ENCODE assay signal across 21 cellular contexts in the genomic region with DNA sequence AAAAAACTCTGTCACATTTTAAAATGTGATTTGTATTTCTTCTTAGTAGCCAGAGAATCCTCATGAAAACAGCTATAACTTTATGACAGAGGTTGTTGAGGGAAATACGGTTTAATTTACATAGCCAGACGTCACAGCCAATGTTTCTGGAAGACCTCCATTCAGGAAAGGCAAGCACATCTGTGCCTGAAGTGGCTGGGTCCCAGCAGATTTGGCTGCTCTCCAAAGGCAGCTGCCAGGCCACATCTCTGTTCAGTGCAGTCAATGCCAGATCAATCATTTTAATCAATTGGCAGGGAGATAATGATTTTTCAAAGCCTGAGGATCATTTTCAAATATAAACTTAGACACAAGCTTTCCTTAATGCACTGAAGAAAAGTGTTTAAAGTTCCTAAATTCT.
A peak's percentile ranks its signal among the peaks of the same experiment; 100 is the strongest.
DNase-seq lines count a peak whose midpoint lies in the region; ATAC-seq, FAIRE-seq and TF ChIP-seq lines count a peak whose summit lies in the region.
"Had no signal": no experiment of that assay in that cellular context is flagged by ENCODE, and none has a peak within 500 bp of the region (broad histone marks: within the 10 kb centered on the region; RNA-seq: fewer than 3 reads in every experiment).

No MANE protein-coding gene starts in this region.

- TF ChIP-seq EP300 in H1 (IDR thresholded peaks at IDR 0.05; ENCODE audit: borderline replicate concordance in 1 of 2, low read depth in 2 of 2, low read length in 2 of 2), result no peak

- H2AK5ac ChIP-seq in H1 (ENCODE audit: low read depth, low read length), result no peak overlapping the region

- H3K23ac ChIP-seq in H1 (ENCODE audit: insufficient read length), result no peak overlapping the region

- no peak overlapping the region for H2BK12ac ChIP-seq in H1 (ENCODE audit: low read depth, low read length)

- ATAC-seq in stimulated activated naive CD8-positive, alpha-beta T cell treated with anti-CD3 and anti-CD28 coated beads, Interleukin-15, Interleukin-2, amounts not matched to agents 100 U/mL and 50 U/mL, for 24 hours, result no peak
- no peak for ATAC-seq in HG03139 (IDR thresholded peaks at IDR 0.05; ENCODE audit: unreplicated experiment)
- ATAC-seq: K562 had no signal

- H3K18ac ChIP-seq in H1 (ENCODE audit: extremely low read depth, low read length), result no peak overlapping the region

- H2BK120ac ChIP-seq in H1 (replicated peaks; ENCODE audit: low read depth, low read length), result no peak overlapping the region

- H2AFZ ChIP-seq in H1 (ENCODE audit: low read length), result no peak overlapping the region

- H4K20me1 ChIP-seq in H1 (replicated peaks in 1 of 2; ENCODE audit: control insufficient read depth in 1 of 2, insufficient read depth in 2 of 2, low read length in 2 of 2), result no peaks in the 10 kb centered on the region

- H4K8ac ChIP-seq in H1 (ENCODE audit: extremely low read depth, insufficient read depth, low read length), result no peak overlapping the region

- FAIRE-seq in H1 (lab: Jason Lieb, UNC), result peak; percentile 62
- FAIRE-seq: A204.1, D721Med, K562 had no signal

- intact Hi-C loops in posterior cingulate gyrus (cut with DNase I), result no loop called here

- no peak overlapping the region for H2BK15ac ChIP-seq in H1 (ENCODE audit: low read length)

- H3K4ac ChIP-seq in H1 (replicated peaks; ENCODE audit: insufficient read length, low read depth, low read length), result no peak overlapping the region

- H2BK5ac ChIP-seq in H1 (ENCODE audit: low read depth, low read length), result no peak overlapping the region

- H3K9me3 ChIP-seq in H1 (ENCODE audit: insufficient read depth in 2 of 2, low read depth in 1 of 2, low read length in 1 of 2), result no peaks in the 10 kb centered on the region
- H3K9me3 ChIP-seq: BLaER1, HAP-1 had no signal

- no peaks in the 10 kb centered on the region for H3K27me3 ChIP-seq in H1 (replicated peaks in 1 of 4; ENCODE audit: control insufficient read depth in 3 of 4, extremely low read depth in 1 of 4, insufficient read depth in 3 of 4, low read length in 3 of 4)

- H3K4me1 ChIP-seq in H1 (replicated peaks in 1 of 4; ENCODE audit: control insufficient read depth in 3 of 4, insufficient read depth in 4 of 4, low read length in 3 of 4), result no peaks in the 10 kb centered on the region
- H3K4me1 ChIP-seq: BLaER1, HAP-1 had no signal

- no peak for TF ChIP-seq RAD21 in H1 (IDR thresholded peaks at IDR 0.05 in 1 of 2, conservative IDR thresholded peaks at IDR 0.05 in 1 of 2; ENCODE audit: low read depth in 2 of 2, low read length in 2 of 2)

- H2BK20ac ChIP-seq in H1 (ENCODE audit: low read length), result no peak overlapping the region

- DNase-seq in NCI-H2171 (lab: John Stamatoyannopoulos, UW) (peak; percentile 0), NCI-H2171 treated with DMSO at 0.1 percent for 48 hours (lab: John Stamatoyannopoulos, UW) (no peak), NCI-H1105 (lab: John Stamatoyannopoulos, UW) (peak; percentile 68), NCI-H774 (lab: John Stamatoyannopoulos, UW) (peak; percentile 60), H1 (ENCODE audit: low read depth in 1 of 2, low spot score in 2 of 2) (no peak), posterior cingulate gyrus (no peak)
- DNase-seq in stimulated activated naive CD8-positive, alpha-beta T cell treated with anti-CD3 and anti-CD28 coated beads, Interleukin-15, Interleukin-2, amounts not matched to agents 100 U/mL and 50 U/mL, for 24 hours, result no peak
- DNase-seq: CD8-positive, alpha-beta memory T cell; GF-D8; NCI-H1694; NCI-H2107; NCI-H526; OCI-M1; Right ventricle myocardium superior; T1000 had no signal

- H3K9ac ChIP-seq in H1 (replicated peaks in 1 of 4; ENCODE audit: extremely low read depth in 1 of 4, low read depth in 3 of 4, low read length in 3 of 4), result no peak overlapping the region
- H3K9ac ChIP-seq: BLaER1 had no signal

- H3K23me2 ChIP-seq in H1 (ENCODE audit: low read depth, low read length), result no peaks in the 10 kb centered on the region

- H3K79me2 ChIP-seq in H1 (ENCODE audit: control insufficient read depth in 1 of 2, insufficient read depth in 2 of 2, low read length in 2 of 2), result no peaks in the 10 kb centered on the region

- WGBS in H1 (ENCODE audit: extremely low coverage in 1 of 2, insufficient coverage in 1 of 2, insufficient read length in 1 of 2, insufficient replicate concordance in 2 of 2, low coverage in 1 of 2, low lambda C conversion rate in 2 of 2, missing lambda C conversion rate in 1 of 2), 2 experiments, result 54% methylated on average over 2 of the region's 2 CpGs; no CpG with 5 or more reads in 1 of the 2 experiments

- CTCF ChIA-PET in H1 (lab: Charles Lee; ENCODE audit: partially characterized antibody), result interaction anchor here (1.0 to 1.1 kb wide), 2 partner anchors 47 to 50 kb away, joined by 3 to 4 read pairs; no protein-coding TSS in a partner anchor

- H3K14ac ChIP-seq in H1 (ENCODE audit: insufficient read length), result no peak overlapping the region

- TF ChIP-seq CTCF in H1 (IDR thresholded peaks at IDR 0.05; ENCODE audit: control extremely low read depth in 1 of 3, insufficient read depth in 1 of 3, low read depth in 1 of 3, low read length in 3 of 3), result no peak

- H3K4me3 ChIP-seq in H1 (ENCODE audit: extremely low read depth in 1 of 4, insufficient read depth in 2 of 4, low read depth in 3 of 4, low read length in 4 of 4), result no peak overlapping the region
- H3K4me3 ChIP-seq: BLaER1, HAP-1, K562 had no signal

- no peak overlapping the region for H4K91ac ChIP-seq in H1 (replicated peaks; ENCODE audit: insufficient read length, low read length)

- no peaks in the 10 kb centered on the region for H3K79me1 ChIP-seq in H1 (ENCODE audit: low read depth, low read length)

- no peak overlapping the region for H3K27ac ChIP-seq in H1 (ENCODE audit: low read depth, low read length)
- H3K27ac ChIP-seq: BLaER1 had no signal

- TF ChIP-seq POLR2A in H1 (IDR thresholded peaks at IDR 0.05; ENCODE audit: control extremely low read depth in 1 of 2, low read depth in 2 of 2, low read length in 2 of 2), result no peak

- POLR2A ChIA-PET in H1 (lab: Charles Lee; ENCODE audit: partially characterized antibody), result no interaction called here

- no peak overlapping the region for H4K5ac ChIP-seq in H1 (ENCODE audit: insufficient read length, low read depth, low read length)

- H3K4me2 ChIP-seq in H1 (ENCODE audit: insufficient read depth in 1 of 2, low read depth in 2 of 2, low read length in 2 of 2), result no peak overlapping the region
- H3K4me2 ChIP-seq: BLaER1 had no signal

- H3K36me3 ChIP-seq in H1 (ENCODE audit: control insufficient read depth in 2 of 4, insufficient read depth in 4 of 4, low read length in 3 of 4), result no peaks in the 10 kb centered on the region
- H3K36me3 ChIP-seq: BLaER1, HAP-1 had no signal

- no peak overlapping the region for H3K56ac ChIP-seq in H1 (replicated peaks; ENCODE audit: insufficient read length, low read depth, low read length)

TF ChIP-seq in H1, 55 proteins besides CTCF, POLR2A, EP300 and RAD21:
- TF ChIP-seq, protein P1, sequence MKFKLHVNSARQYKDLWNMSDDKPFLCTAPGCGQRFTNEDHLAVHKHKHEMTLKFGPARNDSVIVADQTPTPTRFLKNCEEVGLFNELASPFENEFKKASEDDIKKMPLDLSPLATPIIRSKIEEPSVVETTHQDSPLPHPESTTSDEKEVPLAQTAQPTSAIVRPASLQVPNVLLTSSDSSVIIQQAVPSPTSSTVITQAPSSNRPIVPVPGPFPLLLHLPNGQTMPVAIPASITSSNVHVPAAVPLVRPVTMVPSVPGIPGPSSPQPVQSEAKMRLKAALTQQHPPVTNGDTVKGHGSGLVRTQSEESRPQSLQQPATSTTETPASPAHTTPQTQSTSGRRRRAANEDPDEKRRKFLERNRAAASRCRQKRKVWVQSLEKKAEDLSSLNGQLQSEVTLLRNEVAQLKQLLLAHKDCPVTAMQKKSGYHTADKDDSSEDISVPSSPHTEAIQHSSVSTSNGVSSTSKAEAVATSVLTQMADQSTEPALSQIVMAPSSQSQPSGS (IDR thresholded peaks at IDR 0.05; ENCODE audit: low read length), result no peak
- TF ChIP-seq, protein P2, sequence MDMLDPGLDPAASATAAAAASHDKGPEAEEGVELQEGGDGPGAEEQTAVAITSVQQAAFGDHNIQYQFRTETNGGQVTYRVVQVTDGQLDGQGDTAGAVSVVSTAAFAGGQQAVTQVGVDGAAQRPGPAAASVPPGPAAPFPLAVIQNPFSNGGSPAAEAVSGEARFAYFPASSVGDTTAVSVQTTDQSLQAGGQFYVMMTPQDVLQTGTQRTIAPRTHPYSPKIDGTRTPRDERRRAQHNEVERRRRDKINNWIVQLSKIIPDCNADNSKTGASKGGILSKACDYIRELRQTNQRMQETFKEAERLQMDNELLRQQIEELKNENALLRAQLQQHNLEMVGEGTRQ (IDR thresholded peaks at IDR 0.05; ENCODE audit: low read length), result no peak
- no peak for TF ChIP-seq CTBP2 (IDR thresholded peaks at IDR 0.05; ENCODE audit: borderline replicate concordance, insufficient read depth, insufficient read length, low read length)

Comparison
In these comparisons a context has a peak if more than half of its experiments do, and no peak if none do; other contexts are left out.
1. DNase-seq: peak in NCI-H2171 (single experiment), NCI-H1105 (single experiment) and NCI-H774 (single experiment); none in NCI-H2171 treated with DMSO at 0.1 percent for 48 hours (single experiment), H1 (0 of 2), stimulated activated naive CD8-positive, alpha-beta T cell treated with anti-CD3 and anti-CD28 coated beads, Interleukin-15, Interleukin-2, amounts not matched to agents 100 U/mL and 50 U/mL, for 24 hours (single experiment) and posterior cingulate gyrus (0 of 10).